In the genomic region with DNA sequence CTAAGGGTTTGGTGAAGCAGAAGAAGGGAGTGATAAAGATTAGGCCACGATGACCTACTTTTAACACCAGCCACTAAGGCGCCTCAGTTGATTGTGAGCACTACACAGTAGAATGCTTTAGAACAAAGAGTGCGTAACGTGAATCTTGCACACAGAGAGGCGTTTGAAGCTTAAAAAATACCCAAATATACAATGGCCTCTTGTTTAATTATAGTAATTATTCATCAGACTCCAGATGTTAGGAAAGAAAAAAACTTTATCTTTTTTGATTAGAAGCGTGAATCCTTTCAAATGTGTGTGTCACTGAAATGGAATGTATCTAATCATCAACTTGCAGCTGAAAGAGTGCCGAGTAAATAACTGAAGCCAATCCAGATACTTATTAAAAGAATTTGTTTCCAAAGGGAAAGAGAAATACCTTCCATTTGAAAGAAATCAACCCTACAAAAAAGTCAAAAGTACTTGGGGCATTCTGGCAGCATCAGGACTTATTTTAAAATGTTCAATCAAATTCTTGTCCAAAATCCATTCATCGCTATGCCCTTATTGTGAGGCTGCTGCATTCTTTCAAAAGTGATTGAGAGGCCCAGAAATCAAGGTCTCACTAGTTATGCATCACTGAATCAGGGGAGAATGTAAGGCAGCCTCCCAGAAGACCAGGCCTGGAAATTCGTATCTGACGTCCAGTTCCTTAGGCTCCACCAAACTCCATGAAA, we compare ENCODE assay signal across 17 cellular contexts.
DNase-seq lines count a peak whose midpoint lies in the region; ATAC-seq, FAIRE-seq and TF ChIP-seq lines count a peak whose summit lies in the region.
"Had no signal": no experiment of that assay in that cellular context is flagged by ENCODE, and none has a peak within 500 bp of the region (broad histone marks: within the 10 kb centered on the region; RNA-seq: fewer than 3 reads in every experiment).

No MANE protein-coding gene starts in this region.

- H3K9ac ChIP-seq in neuronal stem cell (ENCODE audit: low read depth, low read length, poor library complexity) = no peak overlapping the region

- H3K4me1 ChIP-seq in heart right ventricle (peaks cover 0 to 18% (median 10%) of the 10 kb centered on the region in 9 donors), neuronal stem cell (ENCODE audit: control insufficient read depth in 2 of 2, insufficient read depth in 1 of 2, low read depth in 1 of 2, low read length in 2 of 2) (peaks cover 7 to 13% of the 10 kb centered on the region in 2 donors)

- H3K14ac ChIP-seq in neuronal stem cell (ENCODE audit: low read length) = no peak overlapping the region

- H3K9me3 ChIP-seq in heart right ventricle = peaks cover 0 to 7% (median 0%) of the 10 kb centered on the region in 11 donors
- peaks cover 2 to 3% of the 10 kb centered on the region in 2 donors for H3K9me3 ChIP-seq in neuronal stem cell (replicated peaks in 1 of 2; ENCODE audit: control insufficient read depth in 2 of 2, insufficient read depth in 1 of 2, low read depth in 1 of 2, low read length in 2 of 2)
- H3K9me3 ChIP-seq: thoracic aorta had no signal

- no peak overlapping the region for H2AK5ac ChIP-seq in neuronal stem cell (ENCODE audit: low read depth, low read length)

- H3K4me2 ChIP-seq in neuronal stem cell (ENCODE audit: insufficient read depth, low read length, poor library complexity, severe bottlenecking) = no peak overlapping the region

- H3K4ac ChIP-seq in neuronal stem cell (ENCODE audit: low read length) = no peak overlapping the region

- H3K4me3 ChIP-seq in bronchial epithelial cell (ENCODE audit: low read depth, low read length) = no peak overlapping the region
- no peak overlapping the region for H3K4me3 ChIP-seq in heart right ventricle
- no peak overlapping the region for H3K4me3 ChIP-seq in neuronal stem cell (ENCODE audit: low read length in 2 of 2)
- H3K4me3 ChIP-seq: spleen, thoracic aorta had no signal

- H2AFZ ChIP-seq in neuronal stem cell (ENCODE audit: low read length) = peak overlapping the region; percentile 41

- H4K91ac ChIP-seq in neuronal stem cell (ENCODE audit: low read depth, low read length, poor library complexity) = no peak overlapping the region

- no peaks in the 10 kb centered on the region for H3K79me1 ChIP-seq in neuronal stem cell (ENCODE audit: low read depth, low read length)

- H3K27ac ChIP-seq in heart right ventricle = peak overlapping the region in 6 of 10 donors; percentile 17 to 63 (median 49)
- peak overlapping the region; percentile 41 for H3K27ac ChIP-seq in neuronal stem cell (replicated peaks; ENCODE audit: low read length)
- H3K27ac ChIP-seq: RWPE1, spleen, thoracic aorta had no signal

- H3K27me3 ChIP-seq in bronchial epithelial cell (ENCODE audit: control insufficient read depth, insufficient read depth, low read length) (no peaks in the 10 kb centered on the region), heart right ventricle (no peaks in the 10 kb centered on the region), neuronal stem cell (ENCODE audit: control insufficient read depth in 3 of 3, insufficient read depth in 3 of 3, low read depth in 1 of 3, low read length in 3 of 3) (no peaks in the 10 kb centered on the region)
- H3K27me3 ChIP-seq: spleen had no signal

- H3K36me3 ChIP-seq in bronchial epithelial cell (ENCODE audit: control insufficient read depth, insufficient read depth, low read length) = no peaks in the 10 kb centered on the region
- H3K36me3 ChIP-seq in heart right ventricle = no peaks in the 10 kb centered on the region
- H3K36me3 ChIP-seq in neuronal stem cell (replicated peaks in 1 of 2; ENCODE audit: control insufficient read depth in 2 of 2, insufficient read depth in 2 of 2, low read length in 2 of 2) = no peaks in the 10 kb centered on the region
- H3K36me3 ChIP-seq: spleen, thoracic aorta had no signal

- no peak overlapping the region for H2BK12ac ChIP-seq in neuronal stem cell (ENCODE audit: low read length)

- H2BK120ac ChIP-seq in neuronal stem cell (ENCODE audit: low read depth, low read length) = no peak overlapping the region

- FAIRE-seq in bronchial epithelial cell (lab: Jason Lieb, UNC) = no peak

- peak in 6 of 8 donors; percentile 34 to 75 (median 64) for ATAC-seq in heart right ventricle
- no peak for ATAC-seq in HG02885 (IDR thresholded peaks at IDR 0.05; ENCODE audit: poor library complexity, unreplicated experiment)
- ATAC-seq: activated T-cell treated with anti-CD3 and anti-CD28 coated beads, Interleukin-2, amount 50 U/mL, for 4 hours had no signal

- 52 to 55% methylated on average over 10 of the region's 10 CpGs for WGBS in heart right ventricle, 2 donors
- WGBS in neuronal stem cell (ENCODE audit: extremely low coverage in 2 of 2, insufficient read length in 2 of 2, insufficient replicate concordance in 1 of 2), 2 donors = no CpG with 5 or more reads among the region's 10 CpGs

- no peak overlapping the region for H2BK5ac ChIP-seq in neuronal stem cell (ENCODE audit: low read length)

- H3K23ac ChIP-seq in neuronal stem cell (ENCODE audit: low read depth, low read length, poor library complexity) = no peak overlapping the region

- no peak for TF ChIP-seq CTCF in bronchial epithelial cell (IDR thresholded peaks at IDR 0.05; ENCODE audit: insufficient read depth, low read length, severe bottlenecking)
- TF ChIP-seq CTCF in heart right ventricle (IDR thresholded peaks at IDR 0.05) = no peak

- no peak overlapping the region for H2BK15ac ChIP-seq in neuronal stem cell (ENCODE audit: low read length)

- no peak overlapping the region for H4K8ac ChIP-seq in neuronal stem cell (ENCODE audit: low read depth, low read length)

- intact Hi-C loops in heart right ventricle (cut with DNase I) = no loop called here

- DNase-seq in COLO829 (ENCODE audit: low spot score) = peak; percentile 9
- peak; percentile 59 for DNase-seq in bronchial epithelial cell (ENCODE audit: low read depth)
- no peak for DNase-seq in heart right ventricle
- peak; percentile 52 for DNase-seq in neuronal stem cell (ENCODE audit: low spot score)
- DNase-seq in stimulated activated naive CD4-positive, alpha-beta T cell treated with Interleukin-2 at 50 U/mL for 16 hours (lab: John Stamatoyannopoulos, UW) = no peak
- no peak for DNase-seq in activated CD4-positive, alpha-beta T cell treated with anti-CD3 and anti-CD28 coated beads, Interleukin-2, amount 50 U/mL, for 1 hour
- DNase-seq in NCI-H1930 (lab: John Stamatoyannopoulos, UW) = no peak
- DNase-seq: activated CD4-positive, CD25-positive, alpha-beta regulatory T cell treated with anti-CD3 and anti-CD28 coated beads, Interleukin-2, amount 50 U/mL, for 72 hours; activated T-cell treated with anti-CD3 and anti-CD28 coated beads, Interleukin-2, amount 50 U/mL, for 4 hours; DMS 273 treated with DMSO at 0.1 percent for 48 hours; NCI-H2029; NCI-H748 treated with DMSO at 0.1 percent for 48 hours; spleen; T-helper 1 cell had no signal

- H3K18ac ChIP-seq in neuronal stem cell (ENCODE audit: low read length) = no peak overlapping the region

Comparison
In these comparisons a context has a peak if more than half of its experiments do, and no peak if none do; other contexts are left out.
1. DNase-seq: peak in COLO829 (single experiment), bronchial epithelial cell (single experiment) and neuronal stem cell (single experiment); none in heart right ventricle (0 of 2), stimulated activated naive CD4-positive, alpha-beta T cell treated with Interleukin-2 at 50 U/mL for 16 hours (single experiment), activated CD4-positive, alpha-beta T cell treated with anti-CD3 and anti-CD28 coated beads, Interleukin-2, amount 50 U/mL, for 1 hour (single experiment) and NCI-H1930 (0 of 2).